Comparison of ENCODE assay signal across 21 cellular contexts in genomic region chr3:123120546-123120945, GRCh38. TPM values are rescaled to one million over a fixed set of nuclear protein-coding genes. Genes with fewer than 3 reads are reported as not detected.
DNase-seq lines count a peak whose midpoint lies in the region; ATAC-seq and TF ChIP-seq lines count a peak whose summit lies in the region.
"Had no signal": no experiment of that assay in that cellular context is flagged by ENCODE, and none has a peak within 500 bp of the region (broad histone marks: within the 10 kb centered on the region; RNA-seq: fewer than 3 reads in every experiment).

No MANE protein-coding gene starts in this region.

- peaks cover 78% of the 10 kb centered on the region for H3K36me3 ChIP-seq in left ventricle myocardium inferior
- H3K36me3 ChIP-seq in right atrium auricular region = peaks cover 56% of the 10 kb centered on the region
- peaks cover 0 to 96% of the 10 kb centered on the region in 2 donors for H3K36me3 ChIP-seq in gastroesophageal sphincter

- ATAC-seq in gastroesophageal sphincter = no peak
- ATAC-seq: A549, K562, T-cell had no signal

- H3K9me3 ChIP-seq in left ventricle myocardium inferior (replicated peaks) (no peaks in the 10 kb centered on the region), right atrium auricular region (no peaks in the 10 kb centered on the region), gastroesophageal sphincter (no peaks in the 10 kb centered on the region)
- H3K9me3 ChIP-seq: A549, Peyer's patch had no signal

- no peak for TF ChIP-seq POLR2A in gastroesophageal sphincter (IDR thresholded peaks at IDR 0.05)

- TF ChIP-seq CTCF in left ventricle myocardium inferior (IDR thresholded peaks at IDR 0.05; ENCODE audit: borderline replicate concordance) (no peak), right atrium auricular region (IDR thresholded peaks at IDR 0.05) (no peak), gastroesophageal sphincter (IDR thresholded peaks at IDR 0.05) (no peak)

- intact Hi-C loops in left ventricle myocardium inferior (cut with micrococcal nuclease) = no loop called here
- intact Hi-C loops in posterior vena cava (cut with DNase I) = no loop called here

- H3K27me3 ChIP-seq in left ventricle myocardium inferior (ENCODE audit: low read depth) (no peaks in the 10 kb centered on the region), right atrium auricular region (no peaks in the 10 kb centered on the region), gastroesophageal sphincter (no peaks in the 10 kb centered on the region)
- H3K27me3 ChIP-seq: Peyer's patch had no signal

- no peak for TF ChIP-seq EP300 in gastroesophageal sphincter (IDR thresholded peaks at IDR 0.05)

- 41 to 70% methylated on average over 2 of the region's 2 CpGs for WGBS in gastroesophageal sphincter (ENCODE audit: low coverage in 1 of 2), 2 donors

- DNase-seq in left ventricle myocardium inferior (no peak), right atrium auricular region (ENCODE audit: low spot score) (no peak), NCI-H524 treated with DMSO at 0.1 percent for 48 hours (lab: John Stamatoyannopoulos, UW) (peak; percentile 90), SHP77 (lab: John Stamatoyannopoulos, UW) (no peak), posterior vena cava (ENCODE audit: low spot score) (no peak), NCI-H187 (lab: John Stamatoyannopoulos, UW) (no peak), GM03348 (ENCODE audit: low spot score) (no peak)
- DNase-seq: DND-41; GOT3; NCI-H1105; NCI-H2107; NCI-H345; NCI-H526 treated with DMSO at 0.1 percent for 48 hours; NK-92 treated with Interleukin-12 subunit alpha and Interleukin-12 subunit beta, amount 100 ng/mL, for 24 hours; T-cell had no signal

- H3K4me3 ChIP-seq in left ventricle myocardium inferior (no peak overlapping the region), right atrium auricular region (no peak overlapping the region), gastroesophageal sphincter (no peak overlapping the region)
- H3K4me3 ChIP-seq: A549, K562, Peyer's patch, SK-N-MC had no signal

- H3K27ac ChIP-seq in left ventricle myocardium inferior (replicated peaks) (peak overlapping the region; percentile 30), right atrium auricular region (no peak overlapping the region), gastroesophageal sphincter (peak overlapping the region in 3 of 4 donors; percentile 27 to 44 (median 34))
- H3K27ac ChIP-seq: A549, C4-2B, Peyer's patch had no signal

- H3K4me1 ChIP-seq in left ventricle myocardium inferior (no peaks in the 10 kb centered on the region), right atrium auricular region (no peaks in the 10 kb centered on the region), gastroesophageal sphincter (peaks cover 0 to 30% (median 0%) of the 10 kb centered on the region in 3 donors)
- H3K4me1 ChIP-seq: A549, Peyer's patch had no signal

RNA-seq across cellular contexts. Expression of gene PDIA5, which starts 53.7 kb away (rescaled TPM):
- total RNA-seq in left ventricle myocardium inferior (6.0 TPM), right atrium auricular region (1 to 10 TPM; 8.0 to 9.0 TPM), gastroesophageal sphincter (10 to 100 TPM in 3 of 4 donors, 1 to 10 TPM in 1; 9.0 to 19.8 (median 16.9) TPM), posterior vena cava (10 to 100 TPM; 29.5 to 29.6 TPM)

Comparison
In these comparisons a context has a peak if more than half of its experiments do, and no peak if none do; other contexts are left out.
1. H3K27ac ChIP-seq: peak in left ventricle myocardium inferior (single experiment) and gastroesophageal sphincter (3 of 4); none in right atrium auricular region (0 of 2).